Comparison of ENCODE assay signal across 2 cellular contexts in genomic region chrX:2735270-2735669, GRCh38.
TF ChIP-seq lines count a peak whose summit lies in the region.

No MANE protein-coding gene starts in this region.

TF ChIP-seq in GM12878, 131 proteins besides CTCF, POLR2A, EP300 and RAD21:
- TF ChIP-seq, protein P1, sequence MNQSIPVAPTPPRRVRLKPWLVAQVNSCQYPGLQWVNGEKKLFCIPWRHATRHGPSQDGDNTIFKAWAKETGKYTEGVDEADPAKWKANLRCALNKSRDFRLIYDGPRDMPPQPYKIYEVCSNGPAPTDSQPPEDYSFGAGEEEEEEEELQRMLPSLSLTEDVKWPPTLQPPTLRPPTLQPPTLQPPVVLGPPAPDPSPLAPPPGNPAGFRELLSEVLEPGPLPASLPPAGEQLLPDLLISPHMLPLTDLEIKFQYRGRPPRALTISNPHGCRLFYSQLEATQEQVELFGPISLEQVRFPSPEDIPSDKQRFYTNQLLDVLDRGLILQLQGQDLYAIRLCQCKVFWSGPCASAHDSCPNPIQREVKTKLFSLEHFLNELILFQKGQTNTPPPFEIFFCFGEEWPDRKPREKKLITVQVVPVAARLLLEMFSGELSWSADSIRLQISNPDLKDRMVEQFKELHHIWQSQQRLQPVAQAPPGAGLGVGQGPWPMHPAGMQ (IDR thresholded peaks at IDR 0.05; ENCODE audit: borderline replicate concordance) = no peak
- TF ChIP-seq KAT2A (conservative IDR thresholded peaks at IDR 0.05; ENCODE audit: control insufficient read depth, low read depth, low read length) (no peak), PAX5 (IDR thresholded peaks at IDR 0.05; ENCODE audit: borderline replicate concordance, low read depth, low read length) (no peak), ZNF622 (IDR thresholded peaks at IDR 0.05) (no peak), ASH2L (IDR thresholded peaks at IDR 0.05; ENCODE audit: borderline replicate concordance, low read depth) (no peak)

TF ChIP-seq in liver, 16 proteins besides CTCF, POLR2A, EP300 and RAD21 (continued from another document):
- no peak for TF ChIP-seq ATF3 (IDR thresholded peaks at IDR 0.05)
